11 cellular contexts compared by ENCODE assay signal in genomic region chr18:61955644-61956043, GRCh38.
DNase-seq lines count a peak whose midpoint lies in the region; ATAC-seq, FAIRE-seq and TF ChIP-seq lines count a peak whose summit lies in the region.
"Had no signal": no experiment of that assay in that cellular context is flagged by ENCODE, and none has a peak within 500 bp of the region (broad histone marks: within the 10 kb centered on the region; RNA-seq: fewer than 3 reads in every experiment).

No MANE protein-coding gene starts in this region.

- CTCF ChIA-PET in endothelial cell of umbilical vein (lab: Charles Lee): interaction anchor here (1.1 kb wide), 1 partner anchor 83 kb away, joined by 3 read pairs; no protein-coding TSS in a partner anchor

- TF ChIP-seq CTCF in endothelial cell of umbilical vein (IDR thresholded peaks at IDR 0.05; ENCODE audit: extremely low read depth in 1 of 2, insufficient read depth in 1 of 2, low read depth in 1 of 2, low read length in 2 of 2) (no peak), foreskin keratinocyte (conservative IDR thresholded peaks at IDR 0.05) (no peak)

- H2AFZ ChIP-seq in endothelial cell of umbilical vein (ENCODE audit: low read depth, low read length): peak overlapping the region; percentile 56

- no peak overlapping the region for H3K27ac ChIP-seq in endothelial cell of umbilical vein (ENCODE audit: insufficient read depth, low read depth, low read length)
- H3K27ac ChIP-seq in foreskin keratinocyte: no peak overlapping the region
- H3K27ac ChIP-seq: RWPE1 had no signal

- peak; percentile 50 for ATAC-seq in GM18909 (IDR thresholded peaks at IDR 0.05; ENCODE audit: poor library complexity, unreplicated experiment)
- peak; percentile 32 for ATAC-seq in HG02571 (IDR thresholded peaks at IDR 0.05; ENCODE audit: unreplicated experiment)
- peak; percentile 47 for ATAC-seq in HG03460 (IDR thresholded peaks at IDR 0.05; ENCODE audit: unreplicated experiment)
- no peak for ATAC-seq in foreskin keratinocyte

- H3K4me1 ChIP-seq in endothelial cell of umbilical vein (ENCODE audit: control insufficient read depth, extremely low read depth, insufficient read depth, low read length) (peaks cover 16% of the 10 kb centered on the region), foreskin keratinocyte (peaks cover 24% of the 10 kb centered on the region)

- H3K27me3 ChIP-seq in endothelial cell of umbilical vein (ENCODE audit: control insufficient read depth in 2 of 2, insufficient read depth in 2 of 2, low read length in 2 of 2) (no peaks in the 10 kb centered on the region), foreskin keratinocyte (no peaks in the 10 kb centered on the region)

- no TSS peak for BruUV-seq in endothelial cell of umbilical vein (replicated peaks; lab: Mats Ljungman, UMichigan)

- no peaks in the 10 kb centered on the region for H3K9me1 ChIP-seq in endothelial cell of umbilical vein (replicated peaks; ENCODE audit: control insufficient read depth, extremely low read depth, insufficient read depth, low read length)

- DNase-seq in endothelial cell of umbilical vein (ENCODE audit: low read depth, low spot score) (peak; percentile 56), cerebellar nuclear complex (lab: John Stamatoyannopoulos, UW) (no peak), DMS53 treated with DMSO at 0.1 percent for 48 hours (lab: John Stamatoyannopoulos, UW; ENCODE audit: unreplicated experiment) (no peak), GM19240 (ENCODE audit: insufficient read length, low spot score) (no peak), foreskin keratinocyte (no peak)
- DNase-seq: NCI-H2081 treated with DMSO at 0.1 percent for 48 hours; stimulated activated CD4-positive, alpha-beta T cell treated with anti-CD3 and anti-CD28 coated beads, Interleukin-1b, Interleukin-23, amount 100 ng/mL, for 48 hours had no signal

- intact Hi-C loops in endothelial cell of umbilical vein (cut with micrococcal nuclease): loop anchor here (5.0 to 10.0 kb wide), 2 partner anchors 53 to 121 kb away; no protein-coding TSS in a partner anchor

- H3K9ac ChIP-seq in endothelial cell of umbilical vein (replicated peaks; ENCODE audit: extremely low read depth, insufficient read depth, low read length): no peak overlapping the region

- FAIRE-seq in endothelial cell of umbilical vein (lab: Jason Lieb, UNC): peak; percentile 74

- no peak overlapping the region for H3K4me2 ChIP-seq in endothelial cell of umbilical vein (ENCODE audit: insufficient read depth, low read length)

- POLR2A ChIA-PET in endothelial cell of umbilical vein (lab: Charles Lee): no interaction called here

- H3K4me3 ChIP-seq in endothelial cell of umbilical vein (replicated peaks in 1 of 3; ENCODE audit: insufficient read depth in 1 of 3, low read depth in 1 of 3, low read length in 3 of 3): no peak overlapping the region

- H3K36me3 ChIP-seq in endothelial cell of umbilical vein (ENCODE audit: control insufficient read depth in 2 of 2, extremely low read depth in 1 of 2, insufficient read depth in 2 of 2, low read length in 2 of 2): no peaks in the 10 kb centered on the region

- H3K79me2 ChIP-seq in endothelial cell of umbilical vein (ENCODE audit: control insufficient read depth, insufficient read depth, low read length): no peaks in the 10 kb centered on the region

- dilution Hi-C loops in endothelial cell of umbilical vein (cut with MboI; ENCODE audit: extremely low pct_ligation_motif_present, low sequenced_read_pairs): no loop called here

- no peaks in the 10 kb centered on the region for H4K20me1 ChIP-seq in endothelial cell of umbilical vein (replicated peaks; ENCODE audit: control insufficient read depth, extremely low read depth, insufficient read depth, low read length)

- TF ChIP-seq POLR2A in endothelial cell of umbilical vein (IDR thresholded peaks at IDR 0.05; ENCODE audit: low read depth, low read length): no peak

- H3K9me3 ChIP-seq in endothelial cell of umbilical vein (replicated peaks; ENCODE audit: control insufficient read depth, insufficient read depth, low read length): no peaks in the 10 kb centered on the region

TF ChIP-seq in endothelial cell of umbilical vein, 7 proteins besides CTCF, POLR2A, EP300 and RAD21:
- no peak for TF ChIP-seq GATA2 (IDR thresholded peaks at IDR 0.05; ENCODE audit: insufficient read depth, insufficient read length, low read depth, low read length)
- TF ChIP-seq FOS (IDR thresholded peaks at IDR 0.05; ENCODE audit: borderline replicate concordance, insufficient read depth, low read length): peak; percentile 36
